Comparison of ENCODE assay signal across 29 cellular contexts in genomic region chr12:23415180-23415579, GRCh38.
"Had no signal": no experiment of that assay in that cellular context is flagged by ENCODE, and none has a peak within 500 bp of the region (broad histone marks: within the 10 kb centered on the region; RNA-seq: fewer than 3 reads in every experiment).

No MANE protein-coding gene starts in this region.

- H3K4me1 Mint-ChIP-seq: activated CD4-positive, alpha-beta T cell treated with anti-CD3 and anti-CD28 coated beads for 36 hours; activated naive CD4-positive, alpha-beta T cell treated with anti-CD3 and anti-CD28 coated beads, Interleukin-2, amount 10 ng/mL, durations not matched to agents 7 days and 5 days; activated naive CD8-positive, alpha-beta T cell treated with anti-CD3 and anti-CD28 coated beads for 36 hours had no signal

- H3K9me3 ChIP-seq: SJCRH30, SK-N-SH had no signal

- ATAC-seq: activated CD4-positive, alpha-beta T cell treated with anti-CD3 and anti-CD28 coated beads for 36 hours; activated CD8-positive, alpha-beta T cell treated with anti-CD3 and anti-CD28 coated beads for 36 hours; activated T-cell treated with anti-CD3 and anti-CD28 coated beads, Interleukin-2, amount 50 U/mL, for 72 hours; Panc1; Right ventricle myocardium inferior had no signal

- H3K4me3 ChIP-seq: SJCRH30 had no signal

- H3K36me3 ChIP-seq: SJCRH30, WERI-Rb-1 had no signal

- H3K36me3 Mint-ChIP-seq: activated naive CD4-positive, alpha-beta T cell treated with anti-CD3 and anti-CD28 coated beads, Interleukin-2, amount 10 ng/mL, durations not matched to agents 7 days and 5 days; activated naive CD8-positive, alpha-beta T cell treated with anti-CD3 and anti-CD28 coated beads for 36 hours had no signal

- H3K27me3 Mint-ChIP-seq: activated CD4-positive, alpha-beta T cell treated with anti-CD3 and anti-CD28 coated beads for 36 hours; activated CD8-positive, alpha-beta T cell treated with anti-CD3 and anti-CD28 coated beads for 36 hours; activated naive CD4-positive, alpha-beta T cell treated with anti-CD3 and anti-CD28 coated beads, Interleukin-2, amount 10 ng/mL, durations not matched to agents 7 days and 5 days; activated naive CD8-positive, alpha-beta T cell treated with anti-CD3 and anti-CD28 coated beads for 36 hours had no signal

- H3K4me1 ChIP-seq: SJCRH30 had no signal

- H3K27ac Mint-ChIP-seq: activated CD4-positive, alpha-beta T cell treated with anti-CD3 and anti-CD28 coated beads for 36 hours; activated CD8-positive, alpha-beta T cell treated with anti-CD3 and anti-CD28 coated beads for 36 hours; activated naive CD4-positive, alpha-beta T cell treated with anti-CD3 and anti-CD28 coated beads, Interleukin-2, amount 10 ng/mL, durations not matched to agents 7 days and 5 days; activated naive CD8-positive, alpha-beta T cell treated with anti-CD3 and anti-CD28 coated beads for 36 hours; activated T-cell treated with anti-CD3 and anti-CD28 coated beads, Interleukin-2, amount 50 U/mL, for 72 hours; activated T-helper 2 cell treated with anti-CD3 and anti-CD28 coated beads, Interferon-gamma antibody, Interleukin-2, Interleukin-4, amounts not matched to agents 10 μg/mL and 5 μg/mL and 100 μg/mL, durations not matched to agents 14 hours and 24 hours and 36 hours had no signal

- H3K27ac ChIP-seq: SJCRH30, WERI-Rb-1 had no signal

- H3K27me3 ChIP-seq: SJCRH30 had no signal

- DNase-seq: activated CD4-positive, alpha-beta T cell treated with anti-CD3 and anti-CD28 coated beads for 36 hours; activated CD4-positive, alpha-beta T cell treated with anti-CD3 and anti-CD28 coated beads, Interleukin-2, amount 50 U/mL, for 1 hour; activated CD8-positive, alpha-beta memory T cell treated with anti-CD3 and anti-CD28 coated beads, Interleukin-2, amount 50 U/mL, for 4 hours; activated CD8-positive, alpha-beta T cell treated with anti-CD3 and anti-CD28 coated beads for 36 hours; activated gamma-delta T cell treated with Interleukin-2 at 50 U/mL for 16 hours; activated naive CD4-positive, alpha-beta T cell treated with anti-CD3 and anti-CD28 coated beads, Interleukin-2, amount 10 ng/mL, durations not matched to agents 7 days and 5 days; activated naive CD8-positive, alpha-beta T cell treated with anti-CD3 and anti-CD28 coated beads for 36 hours; activated T-cell treated with anti-CD3 and anti-CD28 coated beads, Interleukin-2, amount 50 U/mL, for 72 hours; central memory CD4-positive, alpha-beta T cell; Kasumi-1; KBM-7; NCI-H1092; NCI-H1417; NCI-H2029; NCI-H2107; NCI-H2171 treated with DMSO at 0.1 percent for 48 hours; NCI-H345; NCI-H524 treated with DMSO at 0.1 percent for 48 hours; NCI-H748 treated with DMSO at 0.1 percent for 48 hours; NK-92 treated with Interleukin-12 subunit alpha and Interleukin-12 subunit beta, amount 100 ng/mL, for 24 hours; OCI-M1; RPMI8226; SJCRH30; SK-N-SH; T-helper 1 cell; WERI-Rb-1 had no signal

- H3K4me3 Mint-ChIP-seq: activated CD4-positive, alpha-beta T cell treated with anti-CD3 and anti-CD28 coated beads for 36 hours; activated CD8-positive, alpha-beta T cell treated with anti-CD3 and anti-CD28 coated beads for 36 hours; activated naive CD4-positive, alpha-beta T cell treated with anti-CD3 and anti-CD28 coated beads, Interleukin-2, amount 10 ng/mL, durations not matched to agents 7 days and 5 days; activated naive CD8-positive, alpha-beta T cell treated with anti-CD3 and anti-CD28 coated beads for 36 hours; activated T-cell treated with anti-CD3 and anti-CD28 coated beads, Interleukin-2, amount 50 U/mL, for 72 hours had no signal
